ENCODE assay signal across 9 cellular contexts in the genomic region with DNA sequence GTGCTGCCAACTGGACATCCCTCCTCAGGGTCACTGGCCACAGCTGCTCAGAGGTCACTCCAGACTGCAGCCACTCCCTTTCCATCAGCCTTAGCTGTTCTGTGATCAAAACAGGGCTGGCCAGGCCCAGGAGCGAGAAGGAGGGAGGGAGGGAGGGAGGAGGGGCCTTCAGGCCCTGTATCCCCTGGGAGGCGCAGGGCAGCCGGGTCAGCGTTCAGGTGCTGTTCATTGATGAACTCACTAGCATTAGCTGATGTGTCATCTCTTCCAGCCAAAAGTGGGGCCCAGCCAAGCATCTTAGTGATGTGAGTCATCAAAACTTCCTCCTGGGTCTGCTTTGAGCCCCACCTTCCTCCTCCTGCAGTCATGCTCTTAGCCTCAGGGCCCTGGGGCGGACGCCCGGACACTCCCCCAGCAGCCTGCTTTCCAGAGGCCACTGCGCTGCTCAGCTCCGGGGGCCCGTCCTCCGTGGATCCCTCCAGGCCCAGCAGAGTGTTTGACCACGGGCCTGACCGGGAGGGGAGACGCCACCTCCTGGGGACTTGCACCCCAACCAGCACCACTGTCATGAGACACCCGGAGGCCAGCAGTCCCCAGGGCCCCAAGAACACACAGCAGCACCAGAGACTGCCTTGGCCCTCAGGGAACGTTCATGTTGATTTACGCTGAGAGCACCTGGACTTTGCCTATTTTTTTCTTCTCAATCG.
DNase-seq lines count a peak whose midpoint lies in the region; ATAC-seq and TF ChIP-seq lines count a peak whose summit lies in the region.
"Had no signal": no experiment of that assay in that cellular context is flagged by ENCODE, and none has a peak within 500 bp of the region (broad histone marks: within the 10 kb centered on the region; RNA-seq: fewer than 3 reads in every experiment).

No MANE protein-coding gene starts in this region.

- no peaks in the 10 kb centered on the region for H3F3A ChIP-seq in SK-N-SH (replicated peaks; ENCODE audit: insufficient read depth)

- no peaks in the 10 kb centered on the region for H4K20me1 ChIP-seq in SK-N-SH (ENCODE audit: insufficient read depth)

- ATAC-seq in HG02885 (IDR thresholded peaks at IDR 0.05; ENCODE audit: poor library complexity, unreplicated experiment) (peak; percentile 88), memory B cell (ENCODE audit: low read depth) (peak; percentile 80), HG03045 (IDR thresholded peaks at IDR 0.05; ENCODE audit: unreplicated experiment) (no peak), HG03521 (IDR thresholded peaks at IDR 0.05; ENCODE audit: unreplicated experiment) (no peak)

- H3K9me2 ChIP-seq in SK-N-SH: no peaks in the 10 kb centered on the region

- H3K4me1 ChIP-seq in SK-N-SH (ENCODE audit: control insufficient read depth in 1 of 2, insufficient read depth in 2 of 2, low read depth in 1 of 2, low read length in 1 of 2): peaks cover 22 to 27% of the 10 kb centered on the region in 2 experiments; a peak in 3 of 4 replicates

- H3K27ac Mint-ChIP-seq in memory B cell: peak overlapping the region; percentile 25

- H3K36me3 ChIP-seq in GM06990 (ENCODE audit: control insufficient read depth, insufficient read depth, low read length) (no peaks in the 10 kb centered on the region), SK-N-SH (replicated peaks in 1 of 2; ENCODE audit: control insufficient read depth in 1 of 2, insufficient read depth in 2 of 2, low read length in 1 of 2) (no peaks in the 10 kb centered on the region), brain microvascular endothelial cell (replicated peaks) (no peaks in the 10 kb centered on the region)

- peaks cover 37% of the 10 kb centered on the region for H3K4me1 Mint-ChIP-seq in memory B cell

- H3K36me3 Mint-ChIP-seq in memory B cell: no peaks in the 10 kb centered on the region

- peak; percentile 37 to 94; a peak in 2 of 4 replicates for TF ChIP-seq EP300 in SK-N-SH (IDR thresholded peaks at IDR 0.05; ENCODE audit: borderline replicate concordance in 1 of 2, low read depth in 1 of 2, low read length in 1 of 2)

- TF ChIP-seq CTCF in GM06990 (IDR thresholded peaks at IDR 0.05; ENCODE audit: insufficient read depth, low read length, poor library complexity, severe bottlenecking) (peak; percentile 24), SK-N-SH (IDR thresholded peaks at IDR 0.05) (peak; percentile 40), brain microvascular endothelial cell (IDR thresholded peaks at IDR 0.05; ENCODE audit: low read depth, low read length, missing control alignments) (no peak)

- H3K9me3 ChIP-seq in SK-N-SH: no peaks in the 10 kb centered on the region

- DNase-seq in GM06990 (ENCODE audit: extremely low read depth, insufficient read length) (peak; percentile 26), SK-N-SH (peak; percentile 79), brain microvascular endothelial cell (peak; percentile 90), memory B cell (ENCODE audit: low spot score in 2 of 2) (no peak)
- peak; percentile 6 to 40 for DNase-seq in stimulated activated CD8-positive, alpha-beta memory T cell treated with anti-CD3 and anti-CD28 coated beads, Interleukin-4, amount 100 ng/mL, for 4 hours (ENCODE audit: low read depth in 2 of 2, low spot score in 1 of 2)

- no peaks in the 10 kb centered on the region for H3K79me2 ChIP-seq in SK-N-SH (ENCODE audit: insufficient read depth)

- H3K27me3 ChIP-seq in GM06990 (replicated peaks; ENCODE audit: control insufficient read depth, insufficient read depth, low read length) (no peaks in the 10 kb centered on the region), SK-N-SH (ENCODE audit: insufficient read depth) (no peaks in the 10 kb centered on the region), brain microvascular endothelial cell (replicated peaks) (no peaks in the 10 kb centered on the region)

- WGBS in SK-N-SH (ENCODE audit: low lambda C conversion rate): 17% methylated on average over 16 of the region's 18 CpGs

- H3K9ac ChIP-seq in SK-N-SH: peak overlapping the region; percentile 47

- POLR2A ChIA-PET in SK-N-SH (lab: Yijun Ruan, JAX): no interaction called here

- H3K9me3 Mint-ChIP-seq in memory B cell: no peaks in the 10 kb centered on the region

- no peak for TF ChIP-seq RAD21 in SK-N-SH (IDR thresholded peaks at IDR 0.05; ENCODE audit: low read length)

- no peaks in the 10 kb centered on the region for H3K27me3 Mint-ChIP-seq in memory B cell

- no peak overlapping the region for H3K4me3 Mint-ChIP-seq in memory B cell

- peak overlapping the region; percentile 66; the same call in 1 of the 2 replicates for H2AFZ ChIP-seq in SK-N-SH (ENCODE audit: low read depth)

- H3K4me2 ChIP-seq in SK-N-SH: peak overlapping the region; percentile 71

- CTCF ChIA-PET in SK-N-SH (lab: Yijun Ruan, JAX): interaction anchor here (0.7 to 2.8 kb wide), 5 partner anchors 9 to 32 kb away, joined by 3 to 14 read pairs (median 4); no protein-coding TSS in a partner anchor

- peak overlapping the region in 1 of 2 experiments; percentile 65; a peak in 2 of 4 replicates for H3K27ac ChIP-seq in SK-N-SH (ENCODE audit: low read depth in 2 of 2, low read length in 1 of 2)
- H3K27ac ChIP-seq in brain microvascular endothelial cell: peak overlapping the region; percentile 40
- H3K27ac ChIP-seq: SK-N-MC had no signal

- in situ Hi-C loops in brain microvascular endothelial cell (cut with HindIII; ENCODE audit: low pct_ligation_motif_present, low sequenced_read_pairs): no loop called here

- H3K4me3 ChIP-seq in GM06990 (replicated peaks; ENCODE audit: low read depth, low read length) (no peak overlapping the region), SK-N-SH (ENCODE audit: low read depth in 2 of 2, low read length in 1 of 2) (no peak overlapping the region), brain microvascular endothelial cell (ENCODE audit: low read depth, low read length) (no peak overlapping the region)
- H3K4me3 ChIP-seq: SK-N-MC had no signal

TF ChIP-seq in SK-N-SH, 30 proteins besides CTCF, POLR2A, EP300 and RAD21 (continues in another document):
- TF ChIP-seq NRF1 (IDR thresholded peaks at IDR 0.05; ENCODE audit: low read depth, low read length): no peak
- TF ChIP-seq FOSL2 (IDR thresholded peaks at IDR 0.05; ENCODE audit: borderline replicate concordance, low read depth): peak; percentile 100
- TF ChIP-seq RXRA (IDR thresholded peaks at IDR 0.05; ENCODE audit: borderline replicate concordance, low read depth): peak; percentile 98
- TF ChIP-seq GATA2 (CRISPR knock-in tag; IDR thresholded peaks at IDR 0.05): no peak
- TF ChIP-seq RFX5 (IDR thresholded peaks at IDR 0.05; ENCODE audit: low read length): no peak
- no peak; the same call in 1 of the 2 replicates for TF ChIP-seq MEF2A (IDR thresholded peaks at IDR 0.05; ENCODE audit: borderline replicate concordance, low read depth)
- TF ChIP-seq NFIC (IDR thresholded peaks at IDR 0.05; ENCODE audit: borderline replicate concordance): peak; percentile 92
- TF ChIP-seq, protein P1, sequence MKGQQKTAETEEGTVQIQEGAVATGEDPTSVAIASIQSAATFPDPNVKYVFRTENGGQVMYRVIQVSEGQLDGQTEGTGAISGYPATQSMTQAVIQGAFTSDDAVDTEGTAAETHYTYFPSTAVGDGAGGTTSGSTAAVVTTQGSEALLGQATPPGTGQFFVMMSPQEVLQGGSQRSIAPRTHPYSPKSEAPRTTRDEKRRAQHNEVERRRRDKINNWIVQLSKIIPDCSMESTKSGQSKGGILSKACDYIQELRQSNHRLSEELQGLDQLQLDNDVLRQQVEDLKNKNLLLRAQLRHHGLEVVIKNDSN (IDR thresholded peaks at IDR 0.05; ENCODE audit: borderline replicate concordance, low read depth): no peak
- no peak; the same call in 1 of the 2 replicates for TF ChIP-seq RCOR1 (IDR thresholded peaks at IDR 0.05; ENCODE audit: low read length)
- TF ChIP-seq GABPA (IDR thresholded peaks at IDR 0.05; ENCODE audit: low read depth): no peak
- no peak for TF ChIP-seq IRF3 (IDR thresholded peaks at IDR 0.05; ENCODE audit: low read depth, low read length)
- TF ChIP-seq POLR2AphosphoS5 (IDR thresholded peaks at IDR 0.05; ENCODE audit: low read depth, low read length): peak; percentile 53; the same call in 1 of the 2 replicates
- no peak for TF ChIP-seq TAF1 (IDR thresholded peaks at IDR 0.05; ENCODE audit: borderline replicate concordance, low read depth, low read length)
- no peak for TF ChIP-seq EZH2phosphoT487 (IDR thresholded peaks at IDR 0.05; ENCODE audit: borderline replicate concordance, low read depth)
- TF ChIP-seq ZBTB33 (IDR thresholded peaks at IDR 0.05; ENCODE audit: borderline replicate concordance, low read depth): peak; percentile 77; the same call in 1 of the 2 replicates
- peak; percentile 98; the same call in 1 of the 2 replicates for TF ChIP-seq JUND (IDR thresholded peaks at IDR 0.05)
- TF ChIP-seq FOXM1 (IDR thresholded peaks at IDR 0.05; ENCODE audit: low read depth): peak; percentile 54; the same call in 1 of the 2 replicates
- no peak for TF ChIP-seq YY1 (IDR thresholded peaks at IDR 0.05; ENCODE audit: low read depth)

Comparison
In these comparisons a context has a peak if more than half of its experiments do, and no peak if none do; other contexts are left out.
1. DNase-seq: peak in GM06990 (single experiment), SK-N-SH (single experiment), brain microvascular endothelial cell (single experiment) and stimulated activated CD8-positive, alpha-beta memory T cell treated with anti-CD3 and anti-CD28 coated beads, Interleukin-4, amount 100 ng/mL, for 4 hours (2 of 2); none in memory B cell (0 of 2).
2. ATAC-seq: peak in HG02885 (single experiment) and memory B cell (single experiment); none in HG03045 (single experiment) and HG03521 (single experiment).